ENCODE assay signal across 9 cellular contexts in the genomic region with DNA sequence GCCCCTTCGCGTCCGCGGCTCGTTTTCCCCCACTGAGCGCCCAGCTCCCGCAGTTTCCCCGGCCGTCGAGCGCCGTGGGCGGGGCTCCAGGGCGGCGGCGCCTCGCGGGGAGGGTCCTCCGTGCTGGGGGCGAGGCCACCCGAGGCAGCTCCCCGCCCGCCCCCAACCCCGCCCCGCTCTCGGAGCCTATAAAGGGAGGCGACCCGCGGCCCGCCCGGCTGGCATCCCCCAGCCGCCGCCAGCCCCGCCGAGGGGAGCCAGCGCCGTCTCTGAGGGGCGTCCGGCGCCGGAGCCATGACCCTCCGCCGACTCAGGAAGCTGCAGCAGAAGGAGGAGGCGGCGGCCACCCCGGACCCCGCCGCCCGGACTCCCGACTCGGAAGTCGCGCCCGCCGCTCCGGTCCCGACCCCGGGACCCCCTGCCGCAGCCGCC. TPM values are rescaled to one million over a fixed set of nuclear protein-coding genes. Genes with fewer than 3 reads are reported as not detected.
DNase-seq lines count a peak whose midpoint lies in the region; ATAC-seq and TF ChIP-seq lines count a peak whose summit lies in the region.
"Had no signal": no experiment of that assay in that cellular context is flagged by ENCODE, and none has a peak within 500 bp of the region (broad histone marks: within the 10 kb centered on the region; RNA-seq: fewer than 3 reads in every experiment).

A gene (plus strand): TSS at position 221 of the 432 bp plus-strand sequence. CDS start 74 bp downstream, at position 295.

- no peaks in the 10 kb centered on the region; the same call in 2 of the 3 replicates for H3K9me3 Mint-ChIP-seq in GM23338

- no peaks in the 10 kb centered on the region for H3K9me2 ChIP-seq in GM23338 (ENCODE audit: insufficient read depth)

- H3K4me3 ChIP-seq in GM23338 (peak within 1 kb of the TSS; percentile 77), heart left ventricle (peak within 1 kb of the TSS; percentile 69 to 94 (median 86)), prostate gland (peak within 1 kb of the TSS; percentile 75 to 79), urinary bladder (ENCODE audit: low read depth, low read length) (peak within 1 kb of the TSS; percentile 67)

- H3K27me3 Mint-ChIP-seq in GM23338 (ENCODE audit: insufficient read depth, low read depth, poor library complexity) = peaks cover 65% of the 10 kb centered on the region

- peak; percentile 53 for DNase-seq in GM23338 (ENCODE audit: low spot score)
- peak; percentile 20 for DNase-seq in RPMI7951 (ENCODE audit: low read depth)
- DNase-seq in activated naive CD4-positive, alpha-beta T cell treated with anti-CD3 and anti-CD28 coated beads, Interleukin-2, amount 50 U/mL, for 16 hours = peak; percentile 83
- DNase-seq in heart left ventricle = peak; percentile 77 to 90 (median 84)
- peak; percentile 71 for DNase-seq in prostate gland (ENCODE audit: low spot score)
- DNase-seq in SIG-M5 (lab: John Stamatoyannopoulos, UW) = no peak
- DNase-seq in DMS79 (lab: John Stamatoyannopoulos, UW) = no peak

- H3K4me1 Mint-ChIP-seq in GM23338 = peaks cover 45% of the 10 kb centered on the region

- 0 to 1% (median 0%) methylated on average over 3 to 60 of the region's 60 CpGs for WGBS in heart left ventricle, 4 donors
- 0% methylated on average over 23 of the region's 60 CpGs for WGBS in prostate gland
- WGBS in urinary bladder = under 1% methylated on average over 60 of the region's 60 CpGs

- H3K27ac ChIP-seq in GM23338 (ENCODE audit: low read depth) (no peak within 1 kb of the TSS), heart left ventricle (peak within 1 kb of the TSS; percentile 85 to 99 (median 94)), prostate gland (peak within 1 kb of the TSS; percentile 87 to 88), urinary bladder (ENCODE audit: low read depth) (peak within 1 kb of the TSS; percentile 82)

- ATAC-seq in GM23338 (peak; percentile 13), heart left ventricle (peak in 3 of 4 donors; percentile 31 to 62 (median 57))

- H3K4me1 ChIP-seq in GM23338 (ENCODE audit: insufficient read depth) (peaks cover 27% of the 10 kb centered on the region), heart left ventricle (peaks cover 0 to 69% (median 38%) of the 10 kb centered on the region in 12 donors), prostate gland (replicated peaks) (peaks cover 19% of the 10 kb centered on the region), urinary bladder (ENCODE audit: insufficient read depth) (no peaks in the 10 kb centered on the region)

- H2AFZ ChIP-seq in GM23338 = peak within 1 kb of the TSS; percentile 81

- TF ChIP-seq POLR2A in heart left ventricle (IDR thresholded peaks at IDR 0.05) (peak; percentile 73 to 96), prostate gland (IDR thresholded peaks at IDR 0.05) (peak; percentile 81)

- H3K36me3 ChIP-seq in GM23338 (ENCODE audit: insufficient read depth) (no peaks in the 10 kb centered on the region), heart left ventricle (peaks cover 0 to 22% (median 12%) of the 10 kb centered on the region in 9 donors), prostate gland (no peaks in the 10 kb centered on the region), urinary bladder (ENCODE audit: insufficient read depth) (no peaks in the 10 kb centered on the region)

- peaks cover 57% of the 10 kb centered on the region for H3K27me3 ChIP-seq in GM23338 (ENCODE audit: insufficient read depth)
- H3K27me3 ChIP-seq in heart left ventricle = peaks cover 0 to 20% (median 4%) of the 10 kb centered on the region in 9 donors
- H3K27me3 ChIP-seq in prostate gland (replicated peaks; ENCODE audit: insufficient read depth) = no peaks in the 10 kb centered on the region

- H4K20me1 ChIP-seq in GM23338 (replicated peaks; ENCODE audit: insufficient read depth) = no peaks in the 10 kb centered on the region

- no peak within 1 kb of the TSS for H3K27ac Mint-ChIP-seq in GM23338

- intact Hi-C loops in heart left ventricle (cut with DNase I) (loop anchor here in 2 of 10 donors (5.0 kb wide), 2 partner anchors 76 to 81 kb away; no protein-coding TSS in a partner anchor), prostate gland (cut with DNase I) (no loop called here)

- H3K4me3 Mint-ChIP-seq in GM23338 = peak within 1 kb of the TSS; percentile 91

- H3K79me2 ChIP-seq in GM23338 (replicated peaks; ENCODE audit: insufficient read depth) = no peaks in the 10 kb centered on the region

- H3K9me3 ChIP-seq in heart left ventricle (no peaks in the 10 kb centered on the region), prostate gland (no peaks in the 10 kb centered on the region)

- TF ChIP-seq CTCF in GM23338 (conservative IDR thresholded peaks at IDR 0.05; ENCODE audit: low read depth in 2 of 2) = no peak
- TF ChIP-seq CTCF in heart left ventricle (IDR thresholded peaks at IDR 0.05) = no peak
- no peak for TF ChIP-seq CTCF in prostate gland (IDR thresholded peaks at IDR 0.05)

- H3K36me3 Mint-ChIP-seq in GM23338 (ENCODE audit: low read depth) = no peaks in the 10 kb centered on the region

- peaks cover 10% of the 10 kb centered on the region; the same call in 1 of the 2 replicates for H3F3A ChIP-seq in GM23338 (replicated peaks; ENCODE audit: low read depth)

- H3K4me2 ChIP-seq in GM23338 = peak within 1 kb of the TSS; percentile 97

TF ChIP-seq in GM23338, 12 proteins besides CTCF, POLR2A, EP300 and RAD21:
- TF ChIP-seq POLR2AphosphoS5 (IDR thresholded peaks at IDR 0.05; ENCODE audit: low read depth) (0 out of 2 replicates have a peak, but pooled peaks have one; percentile 24), NANOG (IDR thresholded peaks at IDR 0.05; ENCODE audit: borderline replicate concordance) (no peak), STAT1 (IDR thresholded peaks at IDR 0.05; ENCODE audit: unreplicated experiment) (no peak), ZNF114 (CRISPR knock-in tag; IDR thresholded peaks at IDR 0.05) (no peak)
TF ChIP-seq in GM23338: peak in this region for 1.

RNA-seq across cellular contexts. Expression of the gene that starts here (rescaled TPM):
- 3.0 and 3.5 TPM in 2 replicates for total RNA-seq in GM23338 (2014; rRNA removed; shearing (Covaris generic))
- 0.34 and 0.73 TPM in 2 replicates for polyA plus RNA-seq in GM23338 (2016; fragmentation: Nextera tagmentation; extraction: Ambion mirVana)
- 0.20 and 0.24 TPM in 2 replicates for total RNA-seq in RPMI7951 (2014; rRNA removed; shearing (Covaris generic))
- 10 to 100 TPM; 12.9 to 38.0 (median 17.6) TPM for total RNA-seq in heart left ventricle
- 10 to 100 TPM; 17.8 to 26.5 TPM for polyA plus RNA-seq in heart left ventricle
- 10 to 100 TPM; 16.5 to 38.6 TPM for total RNA-seq in prostate gland
- 13.0 TPM for total RNA-seq in urinary bladder
- polyA plus RNA-seq in urinary bladder = 51.8 TPM
- total RNA-seq: bronchial epithelial cell had no signal

Comparison
In these comparisons a context has a peak if more than half of its experiments do, and no peak if none do; other contexts are left out.
1. RNA of the gene that starts here (polyA plus RNA-seq): 51.8 TPM in urinary bladder (single experiment) and 17.8 to 26.5 TPM in heart left ventricle; 0.34 to 0.73 TPM in GM23338; every median in the first group is over 10 times any median in the second.
2. Peak in DNase-seq in RPMI7951; RNA of the gene not detected or under 1 TPM.
3. DNase-seq: peak in GM23338 (single experiment), activated naive CD4-positive, alpha-beta T cell treated with anti-CD3 and anti-CD28 coated beads, Interleukin-2, amount 50 U/mL, for 16 hours (single experiment), heart left ventricle (5 of 5) and prostate gland (single experiment); none in SIG-M5 (single experiment) and DMS79 (single experiment).
4. Peak in every context shown above with its lines, with median percentiles within 50 percentile points of each other: H3K4me3 ChIP-seq.